ENCODE assay signal across 7 cellular contexts in genomic region chr13:21268485-21268884, GRCh38.
DNase-seq lines count a peak whose midpoint lies in the region; FAIRE-seq and TF ChIP-seq lines count a peak whose summit lies in the region.
"Not testable (repeated sequence)": the region's sequence is repeated elsewhere in the genome, so short reads cannot be mapped to it uniquely, and the experiment has no call there.

No MANE protein-coding gene starts in this region.

- not testable (repeated sequence) for H3K36me3 Mint-ChIP-seq in CD14-positive monocyte; osteocyte (ENCODE audit: unreplicated experiment)

- not testable (repeated sequence) for H3K27ac ChIP-seq in SK-N-SH (ENCODE audit: low read depth in 2 of 2, low read length in 1 of 2); left ventricle myocardium inferior (replicated peaks); smooth muscle cell (ENCODE audit: low read depth)

- not testable (repeated sequence) for H3K27me3 Mint-ChIP-seq in CD14-positive monocyte (ENCODE audit: low read depth in 3 of 3)
- peaks cover 26% of the 10 kb centered on the region for H3K27me3 Mint-ChIP-seq in osteocyte (ENCODE audit: unreplicated experiment)

- not testable (repeated sequence) for H4K20me1 ChIP-seq in SK-N-SH (ENCODE audit: insufficient read depth); smooth muscle cell (ENCODE audit: low read depth)

- H3K9ac ChIP-seq in SK-N-SH; smooth muscle cell (ENCODE audit: low read depth): not testable (repeated sequence)

- CTCF ChIA-PET in SK-N-SH (lab: Yijun Ruan, JAX), result not testable (repeated sequence)

- not testable (repeated sequence) for TF ChIP-seq RAD21 in SK-N-SH (IDR thresholded peaks at IDR 0.05; ENCODE audit: low read length)

- not testable (repeated sequence) for H3K9me3 ChIP-seq in SK-N-SH; left ventricle myocardium inferior (replicated peaks); smooth muscle cell (replicated peaks; ENCODE audit: low read depth)

- not testable (repeated sequence) for TF ChIP-seq EP300 in SK-N-SH (IDR thresholded peaks at IDR 0.05; ENCODE audit: borderline replicate concordance in 1 of 2, low read depth in 1 of 2, low read length in 1 of 2)

- not testable (repeated sequence) for H3K4me1 Mint-ChIP-seq in CD14-positive monocyte; osteocyte (ENCODE audit: unreplicated experiment)

- WGBS in SK-N-SH (ENCODE audit: low lambda C conversion rate), result 2% methylated on average over 1 of the region's 1 CpG
- 78% methylated on average over 1 of the region's 1 CpG for WGBS in smooth muscle cell (ENCODE audit: low lambda C conversion rate)

- intact Hi-C loops in CD14-positive monocyte (cut with micrococcal nuclease); left ventricle myocardium inferior (cut with micrococcal nuclease): not testable (repeated sequence)

- not testable (repeated sequence) for H3K27me3 ChIP-seq in SK-N-SH (ENCODE audit: insufficient read depth); left ventricle myocardium inferior (ENCODE audit: low read depth); smooth muscle cell (ENCODE audit: low read depth)

- not testable (repeated sequence) for H2AFZ ChIP-seq in SK-N-SH (ENCODE audit: low read depth); smooth muscle cell (ENCODE audit: low read depth)

- POLR2A ChIA-PET in SK-N-SH (lab: Yijun Ruan, JAX), result not testable (repeated sequence)

- TF ChIP-seq CTCF in CD14-positive monocyte (IDR thresholded peaks at IDR 0.05), result peak; percentile 10
- TF ChIP-seq CTCF in SK-N-SH (IDR thresholded peaks at IDR 0.05), result peak; percentile 38; the same call in 1 of the 2 replicates
- peak; percentile 14 for TF ChIP-seq CTCF in left ventricle myocardium inferior (IDR thresholded peaks at IDR 0.05; ENCODE audit: borderline replicate concordance)
- peak; percentile 27 for TF ChIP-seq CTCF in osteocyte (IDR thresholded peaks at IDR 0.05)
- TF ChIP-seq CTCF in smooth muscle cell (IDR thresholded peaks at IDR 0.05; ENCODE audit: borderline replicate concordance, insufficient read depth, poor library complexity, severe bottlenecking), result peak; percentile 8

- FAIRE-seq in GM18507 (lab: Jason Lieb, UNC) (peak; percentile 72), colon (lab: Jason Lieb, UNC) (peak; percentile 98)

- not testable (repeated sequence) for H3K9me3 Mint-ChIP-seq in CD14-positive monocyte; osteocyte (ENCODE audit: unreplicated experiment)

- H3K27ac Mint-ChIP-seq in CD14-positive monocyte; osteocyte (ENCODE audit: unreplicated experiment): not testable (repeated sequence)

- not testable (repeated sequence) for H3K9me2 ChIP-seq in SK-N-SH

- H3K4me2 ChIP-seq in SK-N-SH, smooth muscle cell: not testable (repeated sequence)

- H3F3A ChIP-seq in SK-N-SH (replicated peaks; ENCODE audit: insufficient read depth); smooth muscle cell (ENCODE audit: low read depth): not testable (repeated sequence)

- H3K4me3 Mint-ChIP-seq in CD14-positive monocyte; osteocyte (ENCODE audit: unreplicated experiment): not testable (repeated sequence)

- not testable (repeated sequence) for H3K4me1 ChIP-seq in SK-N-SH (ENCODE audit: control insufficient read depth in 1 of 2, insufficient read depth in 2 of 2, low read depth in 1 of 2, low read length in 1 of 2); left ventricle myocardium inferior; smooth muscle cell (ENCODE audit: low read depth)

- H3K4me3 ChIP-seq in SK-N-SH (ENCODE audit: low read depth in 2 of 2, low read length in 1 of 2); left ventricle myocardium inferior; smooth muscle cell: not testable (repeated sequence)

- H3K36me3 ChIP-seq in SK-N-SH (replicated peaks in 1 of 2; ENCODE audit: control insufficient read depth in 1 of 2, insufficient read depth in 2 of 2, low read length in 1 of 2); left ventricle myocardium inferior; smooth muscle cell (ENCODE audit: low read depth): not testable (repeated sequence)

- DNase-seq in CD14-positive monocyte (ENCODE audit: low spot score); GM18507 (ENCODE audit: extremely low spot score, insufficient read length, low read depth); SK-N-SH; left ventricle myocardium inferior; osteocyte (ENCODE audit: extremely low spot score, unreplicated experiment); smooth muscle cell (lab: John Stamatoyannopoulos, UW; ENCODE audit: unreplicated experiment): not testable (repeated sequence)

- H3K79me2 ChIP-seq in SK-N-SH (ENCODE audit: insufficient read depth); smooth muscle cell (ENCODE audit: low read depth): not testable (repeated sequence)
